In genomic region chr9:110157812-110158629, GRCh38 we compare ENCODE assay signal across 12 cellular contexts. TPM values are rescaled to one million over a fixed set of nuclear protein-coding genes. Genes with fewer than 3 reads are reported as not detected.
DNase-seq lines count a peak whose midpoint lies in the region; ATAC-seq, FAIRE-seq and TF ChIP-seq lines count a peak whose summit lies in the region.
"Had no signal": no experiment of that assay in that cellular context is flagged by ENCODE, and none has a peak within 500 bp of the region (broad histone marks: within the 10 kb centered on the region; RNA-seq: fewer than 3 reads in every experiment).

No MANE protein-coding gene starts in this region.

- peaks cover 17% of the 10 kb centered on the region; the same call in 1 of the 2 replicates for H3K36me3 ChIP-seq in GM23248 (ENCODE audit: low read depth)
- peaks cover 7 to 26% of the 10 kb centered on the region in 2 experiments; a peak in 4 of 5 replicates for H3K36me3 ChIP-seq in HepG2 (replicated peaks in 1 of 2; ENCODE audit: control insufficient read depth in 1 of 2, insufficient read depth in 2 of 2, low read length in 2 of 2)

- no peaks in the 10 kb centered on the region for H3K9me2 ChIP-seq in GM23248 (ENCODE audit: insufficient read depth)

- H3K4me3 Mint-ChIP-seq in CD4-positive, alpha-beta T cell: no peak overlapping the region
- H3K4me3 Mint-ChIP-seq in T-helper 17 cell (peak overlapping the region; percentile 76), progenitor cell of endocrine pancreas (ENCODE audit: low read depth) (no peak overlapping the region)

- H3K4me2 ChIP-seq in GM23248 (ENCODE audit: unreplicated experiment): no peak overlapping the region
- H3K4me2 ChIP-seq in HepG2 (ENCODE audit: low read depth, low read length): no peak overlapping the region

- peaks cover 100% of the 10 kb centered on the region for H3K79me2 ChIP-seq in GM23248 (ENCODE audit: insufficient read depth)
- peaks cover 10% of the 10 kb centered on the region for H3K79me2 ChIP-seq in HepG2 (ENCODE audit: insufficient read depth, low read length)

- peaks cover 76% of the 10 kb centered on the region for H3K4me1 Mint-ChIP-seq in CD4-positive, alpha-beta T cell (ENCODE audit: low read depth)
- H3K4me1 Mint-ChIP-seq in T-helper 17 cell: peaks cover 43% of the 10 kb centered on the region
- H3K4me1 Mint-ChIP-seq in progenitor cell of endocrine pancreas (ENCODE audit: low read depth): peaks cover 2% of the 10 kb centered on the region

- TF ChIP-seq POLR2A in HepG2 (IDR thresholded peaks at IDR 0.05; ENCODE audit: insufficient read depth in 1 of 2, low read depth in 2 of 2, low read length in 2 of 2): no peak

- peak overlapping the region; percentile 10 for H3K27ac Mint-ChIP-seq in CD4-positive, alpha-beta T cell
- peak overlapping the region; percentile 81 for H3K27ac Mint-ChIP-seq in T-helper 17 cell
- no peak overlapping the region for H3K27ac Mint-ChIP-seq in progenitor cell of endocrine pancreas

- H3K4me1 ChIP-seq in GM23248 (ENCODE audit: insufficient read depth): peaks cover 41% of the 10 kb centered on the region
- H3K4me1 ChIP-seq in HepG2 (ENCODE audit: insufficient read depth, low read length): no peaks in the 10 kb centered on the region

- no peaks in the 10 kb centered on the region for H3K27me3 Mint-ChIP-seq in CD4-positive, alpha-beta T cell
- H3K27me3 Mint-ChIP-seq in T-helper 17 cell (no peaks in the 10 kb centered on the region), progenitor cell of endocrine pancreas (no peaks in the 10 kb centered on the region)

- H3K27ac ChIP-seq in CD4-positive, alpha-beta T cell (ENCODE audit: low read depth, low read length): no peak overlapping the region
- H3K27ac ChIP-seq in GM23248: peak overlapping the region; percentile 26; the same call in 1 of the 2 replicates
- H3K27ac ChIP-seq in HepG2 (ENCODE audit: extremely low read length, insufficient read depth, low read length): no peak overlapping the region

- peaks cover 37% of the 10 kb centered on the region for H4K20me1 ChIP-seq in GM23248 (ENCODE audit: insufficient read depth)
- no peaks in the 10 kb centered on the region for H4K20me1 ChIP-seq in HepG2 (ENCODE audit: insufficient read depth, low read length)

- no TSS peak for BruUV-seq in HepG2 (replicated peaks; lab: Mats Ljungman, UMichigan)

- CTCF ChIA-PET in CD4-positive, alpha-beta T cell (lab: Charles Lee): no interaction called here
- CTCF ChIA-PET in HepG2 (lab: Yijun Ruan, JAX; ENCODE audit: low intra/inter-chr PET ratio, low total read pairs): no interaction called here

- no peaks in the 10 kb centered on the region for H3K36me3 Mint-ChIP-seq in CD4-positive, alpha-beta T cell (ENCODE audit: low read depth)
- H3K36me3 Mint-ChIP-seq in T-helper 17 cell (ENCODE audit: low read depth): no peaks in the 10 kb centered on the region
- H3K36me3 Mint-ChIP-seq in progenitor cell of endocrine pancreas (ENCODE audit: insufficient read depth): peaks cover 3% of the 10 kb centered on the region

- H3K9me3 Mint-ChIP-seq in CD4-positive, alpha-beta T cell: no peaks in the 10 kb centered on the region
- H3K9me3 Mint-ChIP-seq in progenitor cell of endocrine pancreas (ENCODE audit: low read depth): no peaks in the 10 kb centered on the region

- H3K9me3 ChIP-seq in CD4-positive, alpha-beta T cell (ENCODE audit: control insufficient read depth, low read length): no peaks in the 10 kb centered on the region
- no peaks in the 10 kb centered on the region for H3K9me3 ChIP-seq in GM23248 (ENCODE audit: low read depth)
- no peaks in the 10 kb centered on the region for H3K9me3 ChIP-seq in T-helper 17 cell (ENCODE audit: control insufficient read depth, low read length, poor library complexity, severe bottlenecking)
- H3K9me3 ChIP-seq in HepG2 (ENCODE audit: low read length): no peaks in the 10 kb centered on the region

- 96 to 98% methylated on average over 9 of the region's 9 CpGs for WGBS in GM23248 (ENCODE audit: low coverage in 1 of 2, low lambda C conversion rate in 2 of 2, missing lambda C conversion rate in 2 of 2), 2 experiments
- WGBS in HepG2 (ENCODE audit: low lambda C conversion rate): 92% methylated on average over 9 of the region's 9 CpGs

- no peak for TF ChIP-seq RAD21 in HepG2 (CRISPR knock-in tag; IDR thresholded peaks at IDR 0.05)

- no peak overlapping the region for H3K9ac ChIP-seq in GM23248
- H3K9ac ChIP-seq in HepG2 (ENCODE audit: insufficient read depth, low read depth, low read length): no peak overlapping the region

- in situ Hi-C loops in GM23248 (cut with MboI) (loop anchor here (10.0 kb wide), 1 partner anchor 253 kb away; no protein-coding TSS in a partner anchor), HepG2 (cut with HindIII; ENCODE audit: extremely low pct_ligation_motif_present, low pct_unique_long_range_greater_than_20kb) (loop anchor here (10.0 kb wide), 1 partner anchor 573 kb away; no protein-coding TSS in a partner anchor)

- no peaks in the 10 kb centered on the region for H3K27me3 ChIP-seq in CD4-positive, alpha-beta T cell (ENCODE audit: control insufficient read depth, insufficient read depth, low read length)
- H3K27me3 ChIP-seq in GM23248 (replicated peaks; ENCODE audit: insufficient read depth) (no peaks in the 10 kb centered on the region), HepG2 (ENCODE audit: control insufficient read depth in 1 of 2, insufficient read depth in 2 of 2, low read length in 2 of 2) (no peaks in the 10 kb centered on the region)

- intact Hi-C loops in CD4-positive, alpha-beta T cell (cut with DNase I, micrococcal nuclease): loop anchor here in 1 of 2 experiments (10.0 kb wide), 1 partner anchor 583 kb away; no protein-coding TSS in a partner anchor
- intact Hi-C loops in HepG2 (cut with micrococcal nuclease; ENCODE audit: unreplicated experiment): no loop called here

- peaks cover 68% of the 10 kb centered on the region for H3F3A ChIP-seq in GM23248 (ENCODE audit: insufficient read depth)

- H2AFZ ChIP-seq in GM23248 (no peak overlapping the region), HepG2 (ENCODE audit: low read length) (no peak overlapping the region)

- POLR2A ChIA-PET in CD4-positive, alpha-beta T cell (lab: Charles Lee): interaction anchor here (2.4 kb wide), 1 partner anchor 10 kb away, joined by 16 read pairs; no protein-coding TSS in a partner anchor
- POLR2A ChIA-PET in HepG2 (lab: Yijun Ruan, JAX): no interaction called here

- TF ChIP-seq CTCF in CD4-positive, alpha-beta T cell (IDR thresholded peaks at IDR 0.05): no peak
- no peak for TF ChIP-seq CTCF in HepG2 (CRISPR knock-in tag; IDR thresholded peaks at IDR 0.05)
- no peak for TF ChIP-seq CTCF in progenitor cell of endocrine pancreas (IDR thresholded peaks at IDR 0.05; ENCODE audit: unreplicated experiment)

- FAIRE-seq in HepG2 (lab: Jason Lieb, UNC): no peak
- FAIRE-seq: TTC549 had no signal

- no peak for TF ChIP-seq EP300 in HepG2 (IDR thresholded peaks at IDR 0.05; ENCODE audit: low read depth in 2 of 2, low read length in 2 of 2)
- TF ChIP-seq EP300 in HepG2 (CRISPR knock-in tag; IDR thresholded peaks at IDR 0.05; ENCODE audit: borderline replicate concordance): no peak

- H3K4me3 ChIP-seq in GM23248: no peak overlapping the region
- no peak overlapping the region for H3K4me3 ChIP-seq in HepG2 (replicated peaks in 1 of 3; ENCODE audit: insufficient read depth in 1 of 3, low read depth in 2 of 3, low read length in 3 of 3)
- H3K4me3 ChIP-seq: skin epidermis had no signal

- no peak for DNase-seq in CD4-positive, alpha-beta T cell
- DNase-seq in GM23248 (no peak), T-helper 17 cell (no peak), HepG2 (ENCODE audit: low spot score) (no peak), HPDE6-E6E7 (ENCODE audit: extremely low spot score) (no peak), progenitor cell of endocrine pancreas (ENCODE audit: low spot score, unreplicated experiment) (no peak), OCI-M1 (lab: John Stamatoyannopoulos, UW) (no peak)

- no peak for ATAC-seq in CD4-positive, alpha-beta T cell (ENCODE audit: poor library complexity)
- ATAC-seq in T-helper 17 cell: no peak
- no peak for ATAC-seq in HepG2
- ATAC-seq in GM21786 (IDR thresholded peaks at IDR 0.05; ENCODE audit: unreplicated experiment): no peak

RNA-seq across cellular contexts. Expression of gene C9orf152, which starts 49.9 kb away (rescaled TPM):
- total RNA-seq in CD4-positive, alpha-beta T cell: not detected
- not detected in 2 replicates for total RNA-seq in GM23248 (2014; rRNA removed; shearing (Covaris generic))
- polyA plus RNA-seq in GM23248 (2016; fragmentation: Nextera tagmentation; extraction: Ambion mirVana) (0.09 TPM in 1 of 2 replicates, not detected in the other), HepG2 (2011; rRNA removed) (0.18 and 0.48 TPM in 2 replicates)
- total RNA-seq in T-helper 17 cell (not detected), HepG2 (2016; rRNA removed; fragmentation: Illumina TruSeq; extraction: Trizol) (0.24 and 0.67 TPM in 2 replicates), progenitor cell of endocrine pancreas (0.13 TPM in 1 of 2 replicates, not detected in the other)
- total RNA-seq in HepG2 (2016; cell fraction: cytosol; rRNA removed; fragmentation: Illumina TruSeq; extraction: Trizol; ENCODE audit: low read depth): 0.09 and 0.20 TPM in 2 replicates
- 0.24 and 0.42 TPM in 2 replicates for total RNA-seq in HepG2 (2016; cell fraction: insoluble cytoplasmic fraction; rRNA removed; fragmentation: Illumina TruSeq; extraction: Trizol)
- 0.48 and 0.56 TPM in 2 replicates for total RNA-seq in HepG2 (2016; cell fraction: membrane; rRNA removed; fragmentation: Illumina TruSeq; extraction: Trizol)
- 0.13 TPM in 1 of 2 replicates, not detected in the other for total RNA-seq in HepG2 (2016; cell fraction: nucleus; rRNA removed; fragmentation: Illumina TruSeq; extraction: Trizol)
- polyA plus RNA-seq in HepG2 (2011; cell fraction: cytosol; rRNA removed): 0.15 and 0.16 TPM in 2 replicates
- polyA plus RNA-seq in HepG2 (2011; cell fraction: nucleus; rRNA removed): 0.09 and 0.18 TPM in 2 replicates
- polyA plus RNA-seq in HepG2 (2012): 0.24 and 0.53 TPM in 2 replicates
- polyA plus RNA-seq in HepG2 (2016; cell fraction: cytosol; fragmentation: Illumina TruSeq; extraction: Trizol; ENCODE audit: low read depth): 0.19 and 0.31 TPM in 2 replicates
- 1.7 and 2.2 TPM in 2 replicates for polyA plus RNA-seq in HepG2 (2016; cell fraction: insoluble cytoplasmic fraction; fragmentation: Illumina TruSeq; extraction: Trizol; ENCODE audit: low read depth)
- polyA plus RNA-seq in HepG2 (2016; cell fraction: membrane; fragmentation: Illumina TruSeq; extraction: Trizol; ENCODE audit: low read depth): 0.93 and 1.0 TPM in 2 replicates
- 0.94 and 1.7 TPM in 2 replicates for polyA plus RNA-seq in HepG2 (2016; cell fraction: nucleus; fragmentation: Illumina TruSeq; extraction: Trizol; ENCODE audit: insufficient read depth, low read depth)
- polyA minus RNA-seq in HepG2 (2011; rRNA and poly(A)+ RNA removed; ENCODE audit: low replicate concordance): 0.60 TPM in 1 of 2 replicates, not detected in the other
- 0.40 and 0.79 TPM in 2 replicates for polyA minus RNA-seq in HepG2 (2011; cell fraction: cytosol; rRNA and poly(A)+ RNA removed)
- 0.13 TPM in 1 of 2 replicates, not detected in the other for polyA minus RNA-seq in HepG2 (2011; cell fraction: nucleus; rRNA and poly(A)+ RNA removed)
- total RNA-seq: Daoy, H4 had no signal
